ENCODE assay signal across 15 cellular contexts in genomic region chr14:61417890-61418455, GRCh38.
DNase-seq lines count a peak whose midpoint lies in the region; ATAC-seq and TF ChIP-seq lines count a peak whose summit lies in the region.
"Had no signal": no experiment of that assay in that cellular context is flagged by ENCODE, and none has a peak within 500 bp of the region (broad histone marks: within the 10 kb centered on the region; RNA-seq: fewer than 3 reads in every experiment).

No MANE protein-coding gene starts in this region.

- peak overlapping the region; percentile 88 for H3K27ac ChIP-seq in cardiac muscle cell
- peak overlapping the region; percentile 38 for H3K27ac ChIP-seq in VCaP
- peak overlapping the region in 3 of 4 donors; percentile 4 to 46 (median 7) for H3K27ac ChIP-seq in esophagus squamous epithelium
- no peak overlapping the region for H3K27ac ChIP-seq in right lobe of liver
- H3K27ac ChIP-seq: RWPE1 had no signal

- H3K36me3 Mint-ChIP-seq in type B pancreatic cell: no peaks in the 10 kb centered on the region

- no peaks in the 10 kb centered on the region for H3K27me3 ChIP-seq in cardiac muscle cell
- H3K27me3 ChIP-seq in esophagus squamous epithelium: no peaks in the 10 kb centered on the region
- H3K27me3 ChIP-seq in right lobe of liver: no peaks in the 10 kb centered on the region
- H3K27me3 ChIP-seq: foreskin keratinocyte, MG63 had no signal

- H3K36me3 ChIP-seq in cardiac muscle cell: no peaks in the 10 kb centered on the region
- no peaks in the 10 kb centered on the region for H3K36me3 ChIP-seq in esophagus squamous epithelium
- H3K36me3 ChIP-seq in right lobe of liver: no peaks in the 10 kb centered on the region
- H3K36me3 ChIP-seq: MG63 had no signal

- H3K9me3 ChIP-seq in cardiac muscle cell (ENCODE audit: low read depth) (no peaks in the 10 kb centered on the region), esophagus squamous epithelium (no peaks in the 10 kb centered on the region), right lobe of liver (no peaks in the 10 kb centered on the region)
- H3K9me3 ChIP-seq: MG63 had no signal

- WGBS in esophagus squamous epithelium, 2 donors: 71 to 72% methylated on average over 7 of the region's 7 CpGs
- WGBS in right lobe of liver (ENCODE audit: insufficient coverage, low coverage, low lambda C conversion rate, missing lambda C conversion rate): 68% methylated on average over 7 of the region's 7 CpGs

- H3K27ac Mint-ChIP-seq in type B pancreatic cell: no peak overlapping the region

- no peak for TF ChIP-seq POLR2A in esophagus squamous epithelium (IDR thresholded peaks at IDR 0.05)
- TF ChIP-seq POLR2A in right lobe of liver (IDR thresholded peaks at IDR 0.05): no peak

- H3K4me3 ChIP-seq in cardiac muscle cell: no peak overlapping the region
- no peak overlapping the region for H3K4me3 ChIP-seq in esophagus squamous epithelium
- no peak overlapping the region for H3K4me3 ChIP-seq in right lobe of liver
- H3K4me3 ChIP-seq: MG63 had no signal

- no peaks in the 10 kb centered on the region for H3K9me3 Mint-ChIP-seq in type B pancreatic cell

- H3K4me1 ChIP-seq in cardiac muscle cell (ENCODE audit: low read depth): peaks cover 86% of the 10 kb centered on the region
- H3K4me1 ChIP-seq in esophagus squamous epithelium: peaks cover 16 to 64% (median 33%) of the 10 kb centered on the region in 3 donors
- no peaks in the 10 kb centered on the region for H3K4me1 ChIP-seq in right lobe of liver

- intact Hi-C loops in Right ventricle myocardium inferior (cut with DNase I): loop anchor here (5.0 kb wide), 1 partner anchor 91 kb away; no protein-coding TSS in a partner anchor
- intact Hi-C loops in esophagus squamous epithelium (cut with DNase I): no loop called here
- intact Hi-C loops in right lobe of liver (cut with DNase I): no loop called here

- ATAC-seq in Right ventricle myocardium inferior: no peak
- ATAC-seq in HG02763 (IDR thresholded peaks at IDR 0.05; ENCODE audit: unreplicated experiment): no peak
- no peak for ATAC-seq in right lobe of liver
- ATAC-seq: foreskin keratinocyte had no signal

- no peaks in the 10 kb centered on the region for H3K27me3 Mint-ChIP-seq in type B pancreatic cell

- H3K4me3 Mint-ChIP-seq in type B pancreatic cell: peak overlapping the region; percentile 7

- H3K4me1 Mint-ChIP-seq in type B pancreatic cell (ENCODE audit: unreplicated experiment): peaks cover 24% of the 10 kb centered on the region

- DNase-seq in cardiac muscle cell (ENCODE audit: low read depth in 1 of 2, low spot score in 1 of 2) (no peak), Right ventricle myocardium inferior (ENCODE audit: missing footprints) (no peak), esophagus squamous epithelium (lab: John Stamatoyannopoulos, UW) (no peak), type B pancreatic cell (ENCODE audit: extremely low spot score, unreplicated experiment) (no peak), OCI-M2 (lab: John Stamatoyannopoulos, UW; ENCODE audit: unreplicated experiment) (no peak), right lobe of liver (no peak)
- DNase-seq: amniotic stem cell; foreskin keratinocyte; MG63; NCI-H1694; NK-92 treated with Interleukin-12 subunit alpha and Interleukin-12 subunit beta, amount 100 ng/mL, for 24 hours; stimulated activated CD4-positive, alpha-beta T cell treated with anti-CD3 and anti-CD28 coated beads, Interleukin-2, amount 100 ng/mL, for 48 hours had no signal

- no peak for TF ChIP-seq CTCF in cardiac muscle cell (IDR thresholded peaks at IDR 0.05; ENCODE audit: low read depth, low read length)
- no peak for TF ChIP-seq CTCF in VCaP (conservative IDR thresholded peaks at IDR 0.05)
- TF ChIP-seq CTCF in esophagus squamous epithelium (IDR thresholded peaks at IDR 0.05): no peak
- no peak for TF ChIP-seq CTCF in type B pancreatic cell (conservative IDR thresholded peaks at IDR 0.05)
- TF ChIP-seq CTCF in right lobe of liver (IDR thresholded peaks at IDR 0.05): no peak

Comparison
In these comparisons a context has a peak if more than half of its experiments do, and no peak if none do; other contexts are left out.
1. H3K27ac ChIP-seq: peak in cardiac muscle cell (single experiment), VCaP (single experiment) and esophagus squamous epithelium (3 of 4); none in right lobe of liver (0 of 3).